7 cellular contexts compared by ENCODE assay signal in genomic region chr12:121530600-121531355, GRCh38. TPM values are rescaled to one million over a fixed set of nuclear protein-coding genes. Genes with fewer than 3 reads are reported as not detected.
DNase-seq lines count a peak whose midpoint lies in the region; ATAC-seq lines count a peak whose summit lies in the region.

No MANE protein-coding gene starts in this region.

- intact Hi-C loops in head of caudate nucleus (cut with DNase I): no loop called here

- peaks cover 36% of the 10 kb centered on the region for H3K4me1 Mint-ChIP-seq in activated T-helper 17 cell treated with anti-CD3 and anti-CD28 coated beads, Interleukin-2, amount 50 U/mL, for 72 hours

- H3K9me3 Mint-ChIP-seq in activated T-helper 17 cell treated with anti-CD3 and anti-CD28 coated beads, Interleukin-2, amount 50 U/mL, for 72 hours: peaks cover 3% of the 10 kb centered on the region

- peak; percentile 87 for DNase-seq in OCI-M1 (lab: John Stamatoyannopoulos, UW)
- DNase-seq in head of caudate nucleus: peak in 36 of 42 donors; percentile 23 to 80 (median 45)
- peak; percentile 32 to 49 for DNase-seq in stimulated activated CD4-positive, alpha-beta T cell treated with anti-CD3 and anti-CD28 coated beads, Interleukin-12 subunit alpha, Interleukin-12 subunit beta, amount 100 ng/mL, for 24 hours (ENCODE audit: low read depth in 2 of 2)
- no peak for DNase-seq in NCI-H146 (lab: John Stamatoyannopoulos, UW)
- DNase-seq in cerebellar cortex (ENCODE audit: low spot score): no peak

- peak; percentile 45 for ATAC-seq in GM19455 (IDR thresholded peaks at IDR 0.05; ENCODE audit: unreplicated experiment)
- peak; percentile 59 for ATAC-seq in activated T-helper 17 cell treated with anti-CD3 and anti-CD28 coated beads, Interleukin-2, amount 50 U/mL, for 72 hours (replicated peaks)

- peaks cover 53% of the 10 kb centered on the region for H3K36me3 Mint-ChIP-seq in activated T-helper 17 cell treated with anti-CD3 and anti-CD28 coated beads, Interleukin-2, amount 50 U/mL, for 72 hours (ENCODE audit: low read depth)

- no peaks in the 10 kb centered on the region for H3K27me3 Mint-ChIP-seq in activated T-helper 17 cell treated with anti-CD3 and anti-CD28 coated beads, Interleukin-2, amount 50 U/mL, for 72 hours

- H3K27ac Mint-ChIP-seq in activated T-helper 17 cell treated with anti-CD3 and anti-CD28 coated beads, Interleukin-2, amount 50 U/mL, for 72 hours: peak overlapping the region; percentile 88

- H3K4me3 Mint-ChIP-seq in activated T-helper 17 cell treated with anti-CD3 and anti-CD28 coated beads, Interleukin-2, amount 50 U/mL, for 72 hours: peak overlapping the region; percentile 48

RNA-seq across cellular contexts. Expression of gene KDM2B, which starts 50.0 kb away (rescaled TPM):
- 10 to 100 TPM; 64.2 to 76.4 TPM for total RNA-seq in activated T-helper 17 cell treated with anti-CD3 and anti-CD28 coated beads, Interleukin-2, amount 50 U/mL, for 72 hours

Comparison
In these comparisons a context has a peak if more than half of its experiments do, and no peak if none do; other contexts are left out.
1. DNase-seq: peak in OCI-M1 (single experiment), head of caudate nucleus (36 of 42) and stimulated activated CD4-positive, alpha-beta T cell treated with anti-CD3 and anti-CD28 coated beads, Interleukin-12 subunit alpha, Interleukin-12 subunit beta, amount 100 ng/mL, for 24 hours (2 of 2); none in NCI-H146 (single experiment) and cerebellar cortex (single experiment).